13 cellular contexts compared by ENCODE assay signal in genomic region chr2:130756721-130757195, GRCh38. TPM values are rescaled to one million over a fixed set of nuclear protein-coding genes. Genes with fewer than 3 reads are reported as not detected.
DNase-seq lines count a peak whose midpoint lies in the region; ATAC-seq and TF ChIP-seq lines count a peak whose summit lies in the region.
"Had no signal": no experiment of that assay in that cellular context is flagged by ENCODE, and none has a peak within 500 bp of the region (broad histone marks: within the 10 kb centered on the region; RNA-seq: fewer than 3 reads in every experiment).

No MANE protein-coding gene starts in this region.

- H3K9me3 ChIP-seq in CD8-positive, alpha-beta memory T cell (ENCODE audit: low read length): no peaks in the 10 kb centered on the region
- no peaks in the 10 kb centered on the region for H3K9me3 ChIP-seq in neural cell (ENCODE audit: low read length)
- H3K9me3 ChIP-seq: prostate gland had no signal

- no peak overlapping the region for H3K27ac ChIP-seq in CD8-positive, alpha-beta memory T cell (ENCODE audit: low read depth, low read length)
- peak overlapping the region; percentile 91 for H3K27ac ChIP-seq in neural cell (ENCODE audit: low read length)
- H3K27ac ChIP-seq: foreskin keratinocyte, prostate gland had no signal

- H3K36me3 Mint-ChIP-seq in CD8-positive, alpha-beta memory T cell: peaks cover 0 to 2% (median 0%) of the 10 kb centered on the region in 3 donors
- H3K36me3 Mint-ChIP-seq in effector memory CD8-positive, alpha-beta T cell (ENCODE audit: insufficient read depth): peaks cover 2% of the 10 kb centered on the region

- H2AFZ ChIP-seq in neural cell (ENCODE audit: low read depth, low read length): peak overlapping the region; percentile 84

- peak overlapping the region in 6 of 7 donors; percentile 32 to 73 (median 62) for H3K4me3 Mint-ChIP-seq in CD8-positive, alpha-beta memory T cell
- H3K4me3 Mint-ChIP-seq in effector memory CD8-positive, alpha-beta T cell: peak overlapping the region; percentile 60 to 70
- H3K4me3 Mint-ChIP-seq: activated CD4-positive, alpha-beta T cell treated with anti-CD3 and anti-CD28 coated beads, Interleukin-2, amount 10 ng/mL, durations not matched to agents 7 days and 5 days; dendritic cell treated with granulocyte-macrophage colony-stimulating factor and Interleukin-4, amounts not matched to agents 40 ng/mL and 50 ng/mL, for 4 days had no signal

- peaks cover 0 to 6% (median 0%) of the 10 kb centered on the region in 5 donors for H3K9me3 Mint-ChIP-seq in CD8-positive, alpha-beta memory T cell
- no peaks in the 10 kb centered on the region for H3K9me3 Mint-ChIP-seq in effector memory CD8-positive, alpha-beta T cell
- H3K9me3 Mint-ChIP-seq: activated CD4-positive, alpha-beta T cell treated with anti-CD3 and anti-CD28 coated beads, Interleukin-2, amount 10 ng/mL, durations not matched to agents 7 days and 5 days; dendritic cell treated with granulocyte-macrophage colony-stimulating factor and Interleukin-4, amounts not matched to agents 40 ng/mL and 50 ng/mL, for 4 days had no signal

- peaks cover 0 to 21% (median 9%) of the 10 kb centered on the region in 3 donors for H3K4me1 Mint-ChIP-seq in CD8-positive, alpha-beta memory T cell
- peaks cover 0 to 9% of the 10 kb centered on the region in 2 donors for H3K4me1 Mint-ChIP-seq in effector memory CD8-positive, alpha-beta T cell (ENCODE audit: low read depth in 2 of 2)

- no peak for ATAC-seq in effector memory CD8-positive, alpha-beta T cell (replicated peaks)
- no peak for ATAC-seq in HG03159 (IDR thresholded peaks at IDR 0.05; ENCODE audit: unreplicated experiment)

- no peaks in the 10 kb centered on the region for H3K36me3 ChIP-seq in CD8-positive, alpha-beta memory T cell (ENCODE audit: insufficient read depth, low read length)
- no peaks in the 10 kb centered on the region for H3K36me3 ChIP-seq in neural cell (ENCODE audit: insufficient read depth, low read length)
- H3K36me3 ChIP-seq: prostate gland had no signal

- peaks cover 28% of the 10 kb centered on the region for H3K79me2 ChIP-seq in neural cell (replicated peaks; ENCODE audit: insufficient read depth, low read length)

- H3K27me3 Mint-ChIP-seq in CD8-positive, alpha-beta memory T cell: peaks cover 46 to 72% of the 10 kb centered on the region in 2 donors
- peaks cover 65 to 80% of the 10 kb centered on the region in 2 donors for H3K27me3 Mint-ChIP-seq in effector memory CD8-positive, alpha-beta T cell

- peaks cover 14% of the 10 kb centered on the region for H3K27me3 ChIP-seq in CD8-positive, alpha-beta memory T cell (ENCODE audit: insufficient read depth, low read length, poor library complexity, severe bottlenecking)
- peaks cover 8% of the 10 kb centered on the region for H3K27me3 ChIP-seq in neural cell (ENCODE audit: insufficient read depth, low read depth, low read length)

- no peak for TF ChIP-seq RAD21 in neural cell (conservative IDR thresholded peaks at IDR 0.05)

- no peak for TF ChIP-seq EP300 in neural cell (conservative IDR thresholded peaks at IDR 0.05; ENCODE audit: poor library complexity, severe bottlenecking)

- H3K9me2 ChIP-seq in neural cell (ENCODE audit: insufficient read depth, low read length): no peaks in the 10 kb centered on the region

- H4K20me1 ChIP-seq in neural cell (ENCODE audit: insufficient read depth): no peaks in the 10 kb centered on the region

- no peak overlapping the region for H3K4me3 ChIP-seq in CD8-positive, alpha-beta memory T cell (ENCODE audit: low read length)
- peak overlapping the region; percentile 99 for H3K4me3 ChIP-seq in neural cell (ENCODE audit: low read length)

- no peak for DNase-seq in CD8-positive, alpha-beta memory T cell
- DNase-seq in NCI-H1105 treated with DMSO at 0.1 percent for 48 hours (lab: John Stamatoyannopoulos, UW): peak; percentile 36
- no peak for DNase-seq in effector memory CD8-positive, alpha-beta T cell
- no peak for DNase-seq in D341Med (ENCODE audit: low spot score)
- no peak for DNase-seq in activated CD4-positive, alpha-beta T cell treated with anti-CD3 and anti-CD28 coated beads for 1 hour
- DNase-seq: activated naive CD4-positive, alpha-beta T cell treated with Interleukin-2 at 50 U/mL for 16 hours; foreskin keratinocyte had no signal

- POLR2A ChIA-PET in CD8-positive, alpha-beta memory T cell (lab: Charles Lee): no interaction called here

- no peak for TF ChIP-seq CTCF in neural cell (IDR thresholded peaks at IDR 0.05; ENCODE audit: poor library complexity, severe bottlenecking)

- CTCF ChIA-PET in CD8-positive, alpha-beta memory T cell (lab: Charles Lee): no interaction called here

- H3K27ac Mint-ChIP-seq in CD8-positive, alpha-beta memory T cell: no peak overlapping the region
- H3K27ac Mint-ChIP-seq in effector memory CD8-positive, alpha-beta T cell: no peak overlapping the region
- H3K27ac Mint-ChIP-seq: activated CD4-positive, alpha-beta T cell treated with anti-CD3 and anti-CD28 coated beads, Interleukin-2, amount 10 ng/mL, durations not matched to agents 7 days and 5 days; dendritic cell treated with granulocyte-macrophage colony-stimulating factor and Interleukin-4, amounts not matched to agents 40 ng/mL and 50 ng/mL, for 4 days had no signal

- H3K9ac ChIP-seq in neural cell (ENCODE audit: low read length): peak overlapping the region; percentile 99

- peak overlapping the region; percentile 83 for H3K4me2 ChIP-seq in neural cell (ENCODE audit: low read length)

- H3F3A ChIP-seq in neural cell (ENCODE audit: insufficient read depth, low read length, poor library complexity, severe bottlenecking): no peaks in the 10 kb centered on the region

- no peaks in the 10 kb centered on the region for H3K4me1 ChIP-seq in CD8-positive, alpha-beta memory T cell (ENCODE audit: insufficient read depth, low read length)
- H3K4me1 ChIP-seq: foreskin keratinocyte, prostate gland had no signal

TF ChIP-seq in neural cell, 6 proteins besides CTCF, POLR2A, EP300 and RAD21:
- no peak for TF ChIP-seq MXI1 (conservative IDR thresholded peaks at IDR 0.05; ENCODE audit: poor library complexity, severe bottlenecking)
- no peak for TF ChIP-seq REST (IDR thresholded peaks at IDR 0.05; ENCODE audit: borderline replicate concordance)
- TF ChIP-seq POLR2AphosphoS5 (IDR thresholded peaks at IDR 0.05): peak; percentile 3
- no peak for TF ChIP-seq SMC3 (conservative IDR thresholded peaks at IDR 0.05; ENCODE audit: poor library complexity)
- no peak for TF ChIP-seq EZH2 (IDR thresholded peaks at IDR 0.05; ENCODE audit: borderline replicate concordance, insufficient read depth, low read length, poor library complexity, severe bottlenecking)
- TF ChIP-seq TAF1 (IDR thresholded peaks at IDR 0.05; ENCODE audit: low read depth): no peak

RNA-seq across cellular contexts. Expression of gene AMER3, which starts 1.4 kb away (rescaled TPM):
- total RNA-seq in CD8-positive, alpha-beta memory T cell: not detected
- polyA plus RNA-seq in CD8-positive, alpha-beta memory T cell: not detected
- 19.2 and 22.7 TPM in 2 replicates for polyA plus RNA-seq in neural cell
- polyA minus RNA-seq in neural cell: 87.4 and 95.9 TPM in 2 replicates
- total RNA-seq: activated CD4-positive, alpha-beta T cell treated with anti-CD3 and anti-CD28 coated beads, Interleukin-2, amount 10 ng/mL, durations not matched to agents 7 days and 5 days; foreskin keratinocyte; liver had no signal
- polyA plus RNA-seq: foreskin keratinocyte, liver had no signal

RNA-seq across cellular contexts. Expression of gene GPR148, which starts 27.9 kb away (rescaled TPM):
- total RNA-seq in CD8-positive, alpha-beta memory T cell: not detected
- polyA plus RNA-seq in CD8-positive, alpha-beta memory T cell: not detected
- not detected in 2 replicates for polyA plus RNA-seq in neural cell
- polyA minus RNA-seq in neural cell: not detected in 2 replicates
- total RNA-seq: activated CD4-positive, alpha-beta T cell treated with anti-CD3 and anti-CD28 coated beads, Interleukin-2, amount 10 ng/mL, durations not matched to agents 7 days and 5 days; foreskin keratinocyte; liver; prostate gland had no signal
- polyA plus RNA-seq: foreskin keratinocyte, liver had no signal

Comparison
In these comparisons a context has a peak if more than half of its experiments do, and no peak if none do; other contexts are left out.
1. RNA of gene AMER3, which starts 1.4 kb away (polyA plus RNA-seq): 19.2 to 22.7 TPM in neural cell; not detected in CD8-positive, alpha-beta memory T cell (single experiment); every median in the first group is over 10 times any median in the second.